30 cellular contexts compared by ENCODE assay signal in genomic region chr13:107447591-107447990, GRCh38.
"Had no signal": no experiment of that assay in that cellular context is flagged by ENCODE, and none has a peak within 500 bp of the region (broad histone marks: within the 10 kb centered on the region; RNA-seq: fewer than 3 reads in every experiment).

No MANE protein-coding gene starts in this region.

- DNase-seq: activated CD4-positive, alpha-beta T cell treated with anti-CD3 and anti-CD28 coated beads for 1 hour; activated CD4-positive, alpha-beta T cell treated with anti-CD3 and anti-CD28 coated beads for 48 hours; activated CD4-positive, alpha-beta T cell treated with anti-CD3 and anti-CD28 coated beads, Interleukin-2, amount 50 U/mL, for 48 hours; activated CD4-positive, CD25-positive, alpha-beta regulatory T cell; activated CD8-positive, alpha-beta T cell treated with anti-CD3 and anti-CD28 coated beads, Interleukin-2, amount 10 ng/mL, durations not matched to agents 7 days and 5 days; activated gamma-delta T cell; activated naive CD4-positive, alpha-beta T cell treated with Interleukin-2 at 50 U/mL for 16 hours; activated naive CD8-positive, alpha-beta T cell treated with anti-CD3 and anti-CD28 coated beads, Interleukin-2, amount 10 ng/mL, durations not matched to agents 7 days and 5 days; activated T-cell treated with anti-CD3 and anti-CD28 coated beads, Interleukin-2, amount 50 U/mL, for 24 hours; amygdala; Karpas-422; KBM-7; NCI-H1105 treated with DMSO at 0.1 percent for 48 hours; NCI-H1436; NCI-H1694; NCI-H1930; NCI-H2171; NCI-H510A; NCI-H526; NCI-H748 treated with DMSO at 0.1 percent for 48 hours; NK-92 treated with Interleukin-12 subunit alpha and Interleukin-12 subunit beta, amount 100 ng/mL, for 24 hours; PC-3; Peyer's patch; Right ventricle myocardium superior; SW 1271; T-helper 1 cell; T-helper 2 cell; T-helper 9 cell; WERI-Rb-1 had no signal

- ATAC-seq: activated CD8-positive, alpha-beta T cell treated with anti-CD3 and anti-CD28 coated beads, Interleukin-2, amount 10 ng/mL, durations not matched to agents 7 days and 5 days; PC-3 had no signal

- H3K27me3 ChIP-seq: ascending aorta, Peyer's patch had no signal

- H3K36me3 ChIP-seq: ascending aorta, Peyer's patch, WERI-Rb-1 had no signal

- H3K4me3 ChIP-seq: ascending aorta, Peyer's patch had no signal
